Comparison of ENCODE assay signal across 1 cellular context in the genomic region with DNA sequence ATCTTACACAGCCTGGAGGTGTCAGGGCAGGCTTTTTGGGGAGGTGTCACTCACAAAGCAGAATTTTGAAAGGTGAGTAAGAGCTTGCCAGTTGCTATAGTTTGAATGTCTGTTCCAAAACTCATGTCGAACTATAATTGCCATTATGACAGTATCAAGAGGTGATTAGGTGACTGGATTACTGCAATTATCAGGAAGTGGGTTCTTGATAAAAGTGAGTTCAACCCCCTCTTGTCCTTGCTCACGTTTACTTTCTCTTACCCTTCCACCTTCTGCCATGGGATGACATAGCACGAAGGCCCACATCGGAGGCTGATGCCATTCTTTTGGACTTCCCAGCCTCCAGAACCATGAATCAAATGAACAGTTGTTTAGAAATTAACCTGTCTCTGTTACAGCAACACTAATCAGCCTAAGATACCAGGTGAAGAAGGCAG.
TF ChIP-seq lines count a peak whose summit lies in the region.

No MANE protein-coding gene starts in this region.

TF ChIP-seq in IMR-90, 13 proteins besides CTCF, POLR2A, EP300 and RAD21:
- TF ChIP-seq BHLHE40 (IDR thresholded peaks at IDR 0.05; ENCODE audit: low read depth, low read length) (peak; percentile 79), ELK1 (IDR thresholded peaks at IDR 0.05; ENCODE audit: borderline replicate concordance, low read depth, low read length) (no peak)
